8 cellular contexts compared by ENCODE assay signal in genomic region chr14:49620182-49621113, GRCh38. TPM values are rescaled to one million over a fixed set of nuclear protein-coding genes. Genes with fewer than 3 reads are reported as not detected.
A peak's percentile ranks its signal among the peaks of the same experiment; 100 is the strongest.
DNase-seq lines count a peak whose midpoint lies in the region; ATAC-seq lines count a peak whose summit lies in the region.

TSS of gene MGAT2 (plus strand) at chr14:49620799. CDS start at chr14:49621269, 470 bp downstream.
TSS of gene RPL36AL (minus strand) at chr14:49620626. CDS start at chr14:49619104, 1,522 bp downstream.

- no peaks in the 10 kb centered on the region for H3K27me3 Mint-ChIP-seq in IgD-negative memory B cell

- no peaks in the 10 kb centered on the region for H3K9me3 Mint-ChIP-seq in IgD-negative memory B cell

- H3K27ac Mint-ChIP-seq in IgD-negative memory B cell = peak within 1 kb of the TSS; percentile 99 to 100 (median 99)

- peak within 1 kb of the TSS; percentile 98 to 100 (median 99) for H3K4me3 Mint-ChIP-seq in IgD-negative memory B cell

- peaks cover 42 to 49% (median 46%) of the 10 kb centered on the region in 3 donors for H3K4me1 Mint-ChIP-seq in IgD-negative memory B cell

- peak within 1 kb of the TSS; percentile 96 for H3K27ac ChIP-seq in epithelial cell of prostate

- DNase-seq in DMS153 treated with DMSO at 0.1 percent for 48 hours (lab: John Stamatoyannopoulos, UW; ENCODE audit: unreplicated experiment) (peak; percentile 97), OCI-M1 (lab: John Stamatoyannopoulos, UW) (peak; percentile 96), activated T-cell treated with anti-CD3 and anti-CD28 coated beads for 4 hours (peak; percentile 84), epithelial cell of prostate (ENCODE audit: low read depth, low spot score) (peak; percentile 94), mucosa of gallbladder (ENCODE audit: low spot score) (peak; percentile 98)
- peak; percentile 78 to 91 for DNase-seq in stimulated activated CD8-positive, alpha-beta memory T cell treated with anti-CD3 and anti-CD28 coated beads, Interleukin-4, amount 100 ng/mL, for 4 hours (ENCODE audit: low read depth in 2 of 2, low spot score in 1 of 2)

- H3K36me3 Mint-ChIP-seq in IgD-negative memory B cell = peaks cover 3% of the 10 kb centered on the region

- ATAC-seq in GM21529 (IDR thresholded peaks at IDR 0.05; ENCODE audit: unreplicated experiment) = peak; percentile 91

RNA-seq across cellular contexts. Expression of gene MGAT2, which starts in this region (rescaled TPM):
- 31.3 TPM for polyA plus RNA-seq in IgD-negative memory B cell
- 43.0 TPM for total RNA-seq in mucosa of gallbladder

RNA-seq across cellular contexts. Expression of gene RPL36AL, which starts in this region (rescaled TPM):
- 504 TPM for polyA plus RNA-seq in IgD-negative memory B cell
- 143 TPM for total RNA-seq in mucosa of gallbladder

Comparison
In these comparisons a context has a peak if more than half of its experiments do, and no peak if none do; other contexts are left out.
1. Peak in every context shown above with its lines: DNase-seq, ATAC-seq and H3K27ac ChIP-seq.